Comparison of ENCODE assay signal across 8 cellular contexts in the genomic region with DNA sequence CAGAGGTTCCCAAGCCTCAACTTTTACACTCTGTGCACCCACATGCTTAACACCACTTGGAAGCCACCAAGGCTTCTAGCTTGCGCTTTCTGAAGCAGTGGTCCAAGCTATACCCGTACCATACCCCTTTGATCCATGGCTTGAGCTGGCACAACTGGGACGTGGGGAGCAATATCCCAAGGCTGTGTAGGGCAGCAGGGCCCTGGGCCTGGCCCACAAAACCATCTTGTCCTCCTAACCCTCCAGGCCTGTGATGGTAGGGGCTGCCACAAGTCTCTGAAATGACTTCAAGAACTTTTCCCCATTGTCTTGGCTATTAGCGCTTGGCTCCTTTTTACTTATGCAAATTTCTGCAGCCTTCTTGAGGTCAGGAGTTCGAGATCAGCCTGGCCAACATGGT.
"Had no signal": no experiment of that assay in that cellular context is flagged by ENCODE, and none has a peak within 500 bp of the region (broad histone marks: within the 10 kb centered on the region; RNA-seq: fewer than 3 reads in every experiment).

No MANE protein-coding gene starts in this region.

- DNase-seq: GDM1, GF-D8 had no signal

- FAIRE-seq: G401.6, GM12878, GM12891, GM12892, GM18507, GM19239 had no signal

- ATAC-seq: GM12878 had no signal

- H3K4me3 ChIP-seq: GM12878 had no signal
